Comparison of ENCODE assay signal across 20 cellular contexts in the genomic region with DNA sequence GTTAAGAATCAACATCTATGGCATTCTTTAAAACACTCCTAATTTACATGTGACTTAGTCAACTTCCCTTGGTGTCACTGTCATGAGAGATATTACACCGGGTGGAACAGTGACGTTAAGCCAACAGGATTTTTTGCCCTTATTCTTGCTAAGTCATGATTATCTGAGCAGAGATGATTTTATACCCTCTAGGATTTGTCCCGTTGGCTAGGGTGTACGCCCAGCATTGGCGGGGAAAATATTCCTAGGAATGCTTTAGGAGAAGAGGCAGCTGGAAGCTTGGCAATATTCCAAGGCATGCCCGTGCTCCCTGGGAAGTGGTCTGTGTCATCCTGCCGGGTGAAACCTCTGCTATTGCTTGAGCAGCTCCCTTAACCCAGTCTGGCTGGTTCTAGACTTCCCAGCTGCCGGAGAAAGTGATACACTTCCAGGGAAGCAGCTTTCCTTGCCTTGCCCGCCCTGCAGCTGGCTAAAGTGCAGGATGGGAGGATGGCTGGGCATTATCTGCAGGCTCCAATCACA. TPM values are rescaled to one million over a fixed set of nuclear protein-coding genes. Genes with fewer than 3 reads are reported as not detected.
DNase-seq lines count a peak whose midpoint lies in the region; ATAC-seq, FAIRE-seq and TF ChIP-seq lines count a peak whose summit lies in the region.
"Had no signal": no experiment of that assay in that cellular context is flagged by ENCODE, and none has a peak within 500 bp of the region (broad histone marks: within the 10 kb centered on the region; RNA-seq: fewer than 3 reads in every experiment).

No MANE protein-coding gene starts in this region.

- peak overlapping the region; percentile 26 for H3K27ac ChIP-seq in SJCRH30
- H3K27ac ChIP-seq: body of pancreas, thyroid gland had no signal

- ATAC-seq in left cardiac atrium (peak; percentile 33 to 36), Right ventricle myocardium superior (ENCODE audit: poor library complexity) (no peak), HG02840 (IDR thresholded peaks at IDR 0.05; ENCODE audit: low FRiP score, unreplicated experiment) (no peak)
- ATAC-seq: body of pancreas; effector memory CD8-positive, alpha-beta T cell; mucosa of descending colon; T-helper 17 cell had no signal

- H3K9me3 ChIP-seq in SJCRH30 (replicated peaks): no peaks in the 10 kb centered on the region
- H3K9me3 ChIP-seq: body of pancreas, mucosa of descending colon, thyroid gland had no signal

- FAIRE-seq in frontal cortex (lab: Jason Lieb, UNC): no peak
- FAIRE-seq: islet of Langerhans had no signal

- H3K27me3 ChIP-seq in SJCRH30: no peaks in the 10 kb centered on the region
- H3K27me3 ChIP-seq: body of pancreas, thyroid gland had no signal

- peaks cover 74% of the 10 kb centered on the region for H3K36me3 ChIP-seq in SJCRH30

- DNase-seq in left cardiac atrium: no peak
- DNase-seq in Right ventricle myocardium superior: no peak
- DNase-seq in SJCRH30: peak; percentile 79 to 80
- peak; percentile 58 for DNase-seq in fibroblast of villous mesenchyme (ENCODE audit: low read depth)
- no peak for DNase-seq in NOMO-1 treated with dmso at 0.1 percent for 144 hours (lab: John Stamatoyannopoulos, UW; ENCODE audit: unreplicated experiment)
- no peak for DNase-seq in frontal cortex (ENCODE audit: low spot score in 2 of 2)
- DNase-seq in cerebellum (ENCODE audit: low spot score): no peak
- DNase-seq: activated CD4-positive, alpha-beta T cell treated with anti-CD3 and anti-CD28 coated beads for 48 hours; AML-193; body of pancreas; effector memory CD8-positive, alpha-beta T cell; NCI-H1048; stimulated activated CD4-positive, alpha-beta T cell treated with anti-CD3 and anti-CD28 coated beads, Interleukin-15, amount 100 ng/mL, for 24 hours; T-helper 17 cell; thyroid gland had no signal

- peaks cover 26% of the 10 kb centered on the region for H3K4me1 ChIP-seq in SJCRH30
- H3K4me1 ChIP-seq: body of pancreas, thyroid gland had no signal

- TF ChIP-seq CTCF in fibroblast of villous mesenchyme (IDR thresholded peaks at IDR 0.05; ENCODE audit: insufficient read depth, low read depth, low read length): no peak

- intact Hi-C loops in left cardiac atrium (cut with DNase I) (no loop called here), Right ventricle myocardium superior (cut with DNase I) (no loop called here)

- H3K4me3 ChIP-seq in SJCRH30 (no peak overlapping the region), fibroblast of villous mesenchyme (ENCODE audit: low read depth, low read length) (no peak overlapping the region)
- H3K4me3 ChIP-seq: body of pancreas, mucosa of descending colon, thyroid gland had no signal

RNA-seq across cellular contexts. Expression of gene CHRNB2, which starts 16.2 kb away (rescaled TPM):
- total RNA-seq in left cardiac atrium: under 1 TPM in 1 of 2 donors, not detected in 1; 0.05 TPM
- total RNA-seq in Right ventricle myocardium superior: not detected
- total RNA-seq in SJCRH30 (2014; rRNA removed; shearing (Covaris generic)): 0.08 TPM in 2 replicates
- total RNA-seq in fibroblast of villous mesenchyme: under 0.01 TPM in 1 of 2 replicates, not detected in the other
- total RNA-seq in frontal cortex: 17.9 TPM
- total RNA-seq in cerebellum: 16.2 TPM
- total RNA-seq: activated T-helper 2 cell treated with anti-CD3 and anti-CD28 coated beads, Interferon-gamma antibody, Interleukin-2, Interleukin-4, amounts not matched to agents 10 μg/mL and 5 μg/mL and 100 μg/mL, durations not matched to agents 14 hours and 24 hours and 36 hours; NCI-H460; T-helper 17 cell had no signal

RNA-seq across cellular contexts. Expression of gene ADAR, which starts 24.2 kb away (rescaled TPM):
- total RNA-seq in left cardiac atrium (10 to 100 TPM; 70.1 to 80.1 TPM), Right ventricle myocardium superior (48.1 TPM), fibroblast of villous mesenchyme (115 and 142 TPM in 2 replicates), frontal cortex (63.2 TPM), cerebellum (82.4 TPM)
- 102 and 104 TPM in 2 replicates for total RNA-seq in SJCRH30 (2014; rRNA removed; shearing (Covaris generic))

RNA-seq across cellular contexts. Expression of gene UBE2Q1, which starts 25.3 kb away (rescaled TPM):
- total RNA-seq in left cardiac atrium (10 to 100 TPM; 45.8 to 57.9 TPM), Right ventricle myocardium superior (46.6 TPM), fibroblast of villous mesenchyme (24.8 and 36.3 TPM in 2 replicates), frontal cortex (25.3 TPM), cerebellum (15.2 TPM)
- total RNA-seq in SJCRH30 (2014; rRNA removed; shearing (Covaris generic)): 30.2 and 32.6 TPM in 2 replicates

Comparison
In these comparisons a context has a peak if more than half of its experiments do, and no peak if none do; other contexts are left out.
1. ATAC-seq: peak in left cardiac atrium (2 of 2); none in Right ventricle myocardium superior (single experiment) and HG02840 (single experiment).
2. DNase-seq: peak in SJCRH30 (2 of 2) and fibroblast of villous mesenchyme (single experiment); none in left cardiac atrium (single experiment), Right ventricle myocardium superior (single experiment), NOMO-1 treated with dmso at 0.1 percent for 144 hours (single experiment), frontal cortex (0 of 2) and cerebellum (single experiment).
3. RNA of gene CHRNB2, which starts 16.2 kb away (total RNA-seq): 17.9 TPM in frontal cortex (single experiment) and 16.2 TPM in cerebellum (single experiment); 0.08 TPM in SJCRH30, not detected in Right ventricle myocardium superior (single experiment), 0.05 TPM in left cardiac atrium and under 0.01 TPM in fibroblast of villous mesenchyme; every median in the first group is over 10 times any median in the second.